Comparison of ENCODE assay signal across 9 cellular contexts in the genomic region with DNA sequence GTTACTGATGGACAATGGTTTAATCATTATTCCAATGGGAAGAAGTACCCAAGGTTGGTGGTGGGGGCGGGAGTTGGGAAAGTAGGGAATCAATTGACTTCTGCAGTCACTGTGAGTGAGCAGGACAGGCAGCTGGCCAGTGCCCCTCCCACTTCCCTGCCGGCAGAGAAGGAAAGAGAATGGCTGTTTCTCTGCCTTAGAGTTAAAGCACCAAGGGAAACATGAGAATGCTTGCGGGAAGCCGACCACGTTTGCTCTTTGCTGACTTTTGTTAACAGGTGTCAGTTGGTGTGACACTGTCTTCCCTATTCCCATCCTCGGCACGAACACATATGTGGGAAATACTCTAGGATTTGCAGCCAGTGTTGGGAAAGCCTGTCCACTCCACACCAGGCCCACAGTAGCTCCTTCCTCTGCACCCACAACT. TPM values are rescaled to one million over a fixed set of nuclear protein-coding genes. Genes with fewer than 3 reads are reported as not detected.
DNase-seq lines count a peak whose midpoint lies in the region; ATAC-seq and TF ChIP-seq lines count a peak whose summit lies in the region.
"Had no signal": no experiment of that assay in that cellular context is flagged by ENCODE, and none has a peak within 500 bp of the region (broad histone marks: within the 10 kb centered on the region; RNA-seq: fewer than 3 reads in every experiment).

No MANE protein-coding gene starts in this region.

- H3K27ac ChIP-seq in breast epithelium = peak overlapping the region; percentile 91 to 92

- peak overlapping the region; percentile 51 for H3K9ac ChIP-seq in skeletal muscle satellite cell (ENCODE audit: low read depth, low read length)

- DNase-seq in HCEC 1CT = peak; percentile 46
- peak in 1 of 2 donors; percentile 65 for DNase-seq in breast epithelium (ENCODE audit: low spot score in 2 of 2)
- DNase-seq in iPS-NIHi7 (ENCODE audit: extremely low spot score) = peak; percentile 79

- H3K4me1 ChIP-seq in breast epithelium (peaks cover 32 to 58% of the 10 kb centered on the region in 2 donors), skeletal muscle satellite cell (ENCODE audit: control insufficient read depth, insufficient read depth, low read length) (peaks cover 30% of the 10 kb centered on the region)

- H3K36me3 ChIP-seq in breast epithelium (no peaks in the 10 kb centered on the region), skeletal muscle satellite cell (ENCODE audit: insufficient read depth, low read length) (no peaks in the 10 kb centered on the region)

- H3K9me3 ChIP-seq in breast epithelium (no peaks in the 10 kb centered on the region), skeletal muscle satellite cell (replicated peaks; ENCODE audit: low read length) (no peaks in the 10 kb centered on the region)

- H3K4me2 ChIP-seq in skeletal muscle satellite cell (ENCODE audit: low read length) = peak overlapping the region; percentile 77

- TF ChIP-seq CTCF in breast epithelium (IDR thresholded peaks at IDR 0.05) = no peak

- intact Hi-C loops in breast epithelium (cut with DNase I; ENCODE audit: low total_unique reads) = no loop called here

- H3K36me3 Mint-ChIP-seq in activated T-helper 17 cell treated with anti-CD3 and anti-CD28 coated beads, Interleukin-2, amount 50 U/mL, for 72 hours (ENCODE audit: low read depth) = no peaks in the 10 kb centered on the region
- H3K36me3 Mint-ChIP-seq: activated naive CD4-positive, alpha-beta T cell treated with anti-CD3 and anti-CD28 coated beads, Interleukin-2, amount 50 U/mL, for 24 hours had no signal

- H3K4me1 Mint-ChIP-seq in activated T-helper 17 cell treated with anti-CD3 and anti-CD28 coated beads, Interleukin-2, amount 50 U/mL, for 72 hours = peaks cover 4% of the 10 kb centered on the region
- H3K4me1 Mint-ChIP-seq: activated naive CD4-positive, alpha-beta T cell treated with anti-CD3 and anti-CD28 coated beads, Interleukin-2, amount 50 U/mL, for 24 hours had no signal

- H3K9me3 Mint-ChIP-seq in activated T-helper 17 cell treated with anti-CD3 and anti-CD28 coated beads, Interleukin-2, amount 50 U/mL, for 72 hours = no peaks in the 10 kb centered on the region
- H3K9me3 Mint-ChIP-seq: activated naive CD4-positive, alpha-beta T cell treated with anti-CD3 and anti-CD28 coated beads, Interleukin-2, amount 50 U/mL, for 24 hours had no signal

- H3K27me3 ChIP-seq in breast epithelium = no peaks in the 10 kb centered on the region
- no peaks in the 10 kb centered on the region for H3K27me3 ChIP-seq in skeletal muscle satellite cell (ENCODE audit: control insufficient read depth, insufficient read depth, low read length)

- H3K4me3 ChIP-seq in breast epithelium (peak overlapping the region in 1 of 3 donors; percentile 8), skeletal muscle satellite cell (ENCODE audit: low read length) (peak overlapping the region; percentile 52)

- no peak for ATAC-seq in HG02571 (IDR thresholded peaks at IDR 0.05; ENCODE audit: unreplicated experiment)
- no peak for ATAC-seq in HG02763 (IDR thresholded peaks at IDR 0.05; ENCODE audit: unreplicated experiment)
- ATAC-seq in activated T-helper 17 cell treated with anti-CD3 and anti-CD28 coated beads, Interleukin-2, amount 50 U/mL, for 72 hours (replicated peaks) = no peak
- no peak for ATAC-seq in HG03571 (IDR thresholded peaks at IDR 0.05; ENCODE audit: unreplicated experiment)

- H3K4me3 Mint-ChIP-seq in activated T-helper 17 cell treated with anti-CD3 and anti-CD28 coated beads, Interleukin-2, amount 50 U/mL, for 72 hours = no peak overlapping the region
- H3K4me3 Mint-ChIP-seq: activated naive CD4-positive, alpha-beta T cell treated with anti-CD3 and anti-CD28 coated beads, Interleukin-2, amount 50 U/mL, for 24 hours had no signal

- no peak overlapping the region for H3K27ac Mint-ChIP-seq in activated T-helper 17 cell treated with anti-CD3 and anti-CD28 coated beads, Interleukin-2, amount 50 U/mL, for 72 hours
- H3K27ac Mint-ChIP-seq: activated naive CD4-positive, alpha-beta T cell treated with anti-CD3 and anti-CD28 coated beads, Interleukin-2, amount 50 U/mL, for 24 hours had no signal

- no peak for TF ChIP-seq POLR2A in breast epithelium (IDR thresholded peaks at IDR 0.05)

- H3K27me3 Mint-ChIP-seq in activated T-helper 17 cell treated with anti-CD3 and anti-CD28 coated beads, Interleukin-2, amount 50 U/mL, for 72 hours = no peaks in the 10 kb centered on the region
- H3K27me3 Mint-ChIP-seq: activated naive CD4-positive, alpha-beta T cell treated with anti-CD3 and anti-CD28 coated beads, Interleukin-2, amount 50 U/mL, for 24 hours had no signal

RNA-seq across cellular contexts. Expression of a gene that starts 33.5 kb away (rescaled TPM):
- total RNA-seq in breast epithelium = 100 to 1,000 TPM in 2 of 3 donors, 10 to 100 TPM in 1; 76.7 to 134 (median 125) TPM
- total RNA-seq in skeletal muscle satellite cell (2012; rRNA removed) = 92.3 and 110 TPM in 2 replicates
- total RNA-seq in activated T-helper 17 cell treated with anti-CD3 and anti-CD28 coated beads, Interleukin-2, amount 50 U/mL, for 72 hours = 10 to 100 TPM; 14.8 to 28.3 TPM

RNA-seq across cellular contexts. Expression of a gene that starts 36.1 kb away (rescaled TPM):
- 100 to 1,000 TPM in 2 of 3 donors, 1 to 10 TPM in 1; 3.5 to 568 (median 403) TPM for total RNA-seq in breast epithelium
- 1.3 and 2.2 TPM in 2 replicates for total RNA-seq in skeletal muscle satellite cell (2012; rRNA removed)
- total RNA-seq in activated T-helper 17 cell treated with anti-CD3 and anti-CD28 coated beads, Interleukin-2, amount 50 U/mL, for 72 hours = not detected

Comparison
In these comparisons a context has a peak if more than half of its experiments do, and no peak if none do; other contexts are left out.
1. RNA of a gene that starts 36.1 kb away (total RNA-seq): 3.5 to 568 TPM in breast epithelium; not detected in activated T-helper 17 cell treated with anti-CD3 and anti-CD28 coated beads, Interleukin-2, amount 50 U/mL, for 72 hours; every median in the first group is over 4 times any median in the second.